8 cellular contexts compared by ENCODE assay signal in genomic region chr17:13017623-13018462, GRCh38. TPM values are rescaled to one million over a fixed set of nuclear protein-coding genes. Genes with fewer than 3 reads are reported as not detected.
A peak's percentile ranks its signal among the peaks of the same experiment; 100 is the strongest.
DNase-seq lines count a peak whose midpoint lies in the region; ATAC-seq lines count a peak whose summit lies in the region.

ELAC2 (minus strand) TSS chr17:13018027; CDS start chr17:13017947, 80 bp downstream.

- peak within 1 kb of the TSS; percentile 91 for H3K4me3 Mint-ChIP-seq in dendritic cell treated with granulocyte-macrophage colony-stimulating factor and Interleukin-4, amounts not matched to agents 40 ng/mL and 50 ng/mL, for 4 days

- no peaks in the 10 kb centered on the region for H3K27me3 Mint-ChIP-seq in dendritic cell treated with granulocyte-macrophage colony-stimulating factor and Interleukin-4, amounts not matched to agents 40 ng/mL and 50 ng/mL, for 4 days

- peak within 1 kb of the TSS; percentile 92 for H3K27ac Mint-ChIP-seq in dendritic cell treated with granulocyte-macrophage colony-stimulating factor and Interleukin-4, amounts not matched to agents 40 ng/mL and 50 ng/mL, for 4 days

- H3K4me1 Mint-ChIP-seq in dendritic cell treated with granulocyte-macrophage colony-stimulating factor and Interleukin-4, amounts not matched to agents 40 ng/mL and 50 ng/mL, for 4 days (ENCODE audit: low read depth) = peaks cover 7% of the 10 kb centered on the region

- peak; percentile 98 for ATAC-seq in GM19397 (IDR thresholded peaks at IDR 0.05; ENCODE audit: unreplicated experiment)
- ATAC-seq in HG03571 (IDR thresholded peaks at IDR 0.05; ENCODE audit: unreplicated experiment) = peak; percentile 97
- peak; percentile 97 for ATAC-seq in left lobe of liver

- H3K9me3 Mint-ChIP-seq in dendritic cell treated with granulocyte-macrophage colony-stimulating factor and Interleukin-4, amounts not matched to agents 40 ng/mL and 50 ng/mL, for 4 days = no peaks in the 10 kb centered on the region

- DNase-seq in CD1c-positive myeloid dendritic cell (ENCODE audit: extremely low spot score) (peak; percentile 100), NCI-H774 (lab: John Stamatoyannopoulos, UW) (peak; percentile 90), left lobe of liver (ENCODE audit: low spot score) (peak; percentile 98)
- peak; percentile 95 to 96 for DNase-seq in activated CD4-positive, alpha-beta T cell treated with anti-CD3 and anti-CD28 coated beads, Interleukin-2, amount 50 U/mL, for 4 hours
- DNase-seq in stimulated activated CD4-positive, alpha-beta T cell treated with anti-CD3 and anti-CD28 coated beads, Interleukin-2, amount 100 ng/mL, for 4 hours (ENCODE audit: low read depth) = peak; percentile 97

- H3K36me3 Mint-ChIP-seq in dendritic cell treated with granulocyte-macrophage colony-stimulating factor and Interleukin-4, amounts not matched to agents 40 ng/mL and 50 ng/mL, for 4 days (ENCODE audit: low read depth) = peaks cover 56% of the 10 kb centered on the region

- intact Hi-C loops in dendritic cell treated with granulocyte-macrophage colony-stimulating factor and Interleukin-4, amounts not matched to agents 40 ng/mL and 50 ng/mL, for 4 days (cut with micrococcal nuclease) = no loop called here

RNA-seq across cellular contexts. Expression of gene ELAC2, which starts in this region (rescaled TPM):
- 30.6 TPM for total RNA-seq in left lobe of liver

Comparison
In these comparisons a context has a peak if more than half of its experiments do, and no peak if none do; other contexts are left out.
1. Peak in every context shown above with its lines: DNase-seq and ATAC-seq.